Comparison of ENCODE assay signal across 9 cellular contexts in genomic region chr12:69497308-69498026, GRCh38. TPM values are rescaled to one million over a fixed set of nuclear protein-coding genes. Genes with fewer than 3 reads are reported as not detected.
DNase-seq lines count a peak whose midpoint lies in the region; ATAC-seq and TF ChIP-seq lines count a peak whose summit lies in the region.
"Had no signal": no experiment of that assay in that cellular context is flagged by ENCODE, and none has a peak within 500 bp of the region (broad histone marks: within the 10 kb centered on the region; RNA-seq: fewer than 3 reads in every experiment).

No MANE protein-coding gene starts in this region.

- H3K27me3 ChIP-seq in CD4-positive, alpha-beta T cell (ENCODE audit: control insufficient read depth, insufficient read depth, low read length) = no peaks in the 10 kb centered on the region
- H3K27me3 ChIP-seq in upper lobe of left lung = no peaks in the 10 kb centered on the region
- H3K27me3 ChIP-seq in uterus = no peaks in the 10 kb centered on the region
- H3K27me3 ChIP-seq: adrenal gland had no signal

- no peak overlapping the region for H3K27ac ChIP-seq in CD4-positive, alpha-beta T cell (ENCODE audit: low read depth, low read length)
- H3K27ac ChIP-seq in upper lobe of left lung = peak overlapping the region in 1 of 4 donors; percentile 11
- H3K27ac ChIP-seq in uterus = no peak overlapping the region

- TF ChIP-seq CTCF in CD4-positive, alpha-beta T cell (IDR thresholded peaks at IDR 0.05) = no peak
- TF ChIP-seq CTCF in upper lobe of left lung (IDR thresholded peaks at IDR 0.05) (no peak), uterus (IDR thresholded peaks at IDR 0.05) (no peak)

- no peaks in the 10 kb centered on the region for H3K27me3 Mint-ChIP-seq in CD4-positive, alpha-beta T cell
- no peaks in the 10 kb centered on the region for H3K27me3 Mint-ChIP-seq in central memory CD8-positive, alpha-beta T cell

- peak overlapping the region; percentile 50 for H3K27ac Mint-ChIP-seq in CD4-positive, alpha-beta T cell
- H3K27ac Mint-ChIP-seq in central memory CD8-positive, alpha-beta T cell (ENCODE audit: low read depth) = peak overlapping the region; percentile 63

- ATAC-seq in CD4-positive, alpha-beta T cell (ENCODE audit: poor library complexity) = peak; percentile 52
- ATAC-seq in GM19438 (IDR thresholded peaks at IDR 0.05; ENCODE audit: low read depth, unreplicated experiment) (peak; percentile 94), HG03378 (IDR thresholded peaks at IDR 0.05; ENCODE audit: unreplicated experiment) (peak; percentile 98), upper lobe of left lung (ENCODE audit: low FRiP score in 2 of 2) (peak; percentile 40 to 68)
- peak; percentile 70 for ATAC-seq in central memory CD8-positive, alpha-beta T cell (replicated peaks; ENCODE audit: extremely low read depth, poor library complexity, severe bottlenecking)

- intact Hi-C loops in CD4-positive, alpha-beta T cell (cut with DNase I, micrococcal nuclease) = no loop called here
- intact Hi-C loops in uterus (cut with DNase I; ENCODE audit: low total_unique reads) = no loop called here
- intact Hi-C loops in posterior cingulate gyrus (cut with DNase I) = no loop called here

- peaks cover 60% of the 10 kb centered on the region for H3K4me1 Mint-ChIP-seq in CD4-positive, alpha-beta T cell (ENCODE audit: low read depth)
- peaks cover 41% of the 10 kb centered on the region for H3K4me1 Mint-ChIP-seq in central memory CD8-positive, alpha-beta T cell

- no peaks in the 10 kb centered on the region for H3K36me3 ChIP-seq in upper lobe of left lung
- no peaks in the 10 kb centered on the region for H3K36me3 ChIP-seq in uterus
- H3K36me3 ChIP-seq: adrenal gland had no signal

- H3K4me3 Mint-ChIP-seq in CD4-positive, alpha-beta T cell = peak overlapping the region; percentile 27
- peak overlapping the region; percentile 12 for H3K4me3 Mint-ChIP-seq in central memory CD8-positive, alpha-beta T cell

- CTCF ChIA-PET in CD4-positive, alpha-beta T cell (lab: Charles Lee) = interaction anchor here (0.6 to 0.7 kb wide), 2 partner anchors 16 to 19 kb away, joined by 3 read pairs; no protein-coding TSS in a partner anchor

- 54 to 58% methylated on average over 4 of the region's 4 CpGs for WGBS in upper lobe of left lung, 2 donors

- POLR2A ChIA-PET in CD4-positive, alpha-beta T cell (lab: Charles Lee) = interaction anchor here (1.1 kb wide), 2 partner anchors 8 to 13 kb away, joined by 3 read pairs; no protein-coding TSS in a partner anchor

- no peak for DNase-seq in CD4-positive, alpha-beta T cell
- DNase-seq in central memory CD8-positive, alpha-beta T cell (ENCODE audit: low spot score in 2 of 2) = no peak
- DNase-seq in upper lobe of left lung = no peak
- no peak for DNase-seq in uterus
- DNase-seq in GM19238 (ENCODE audit: insufficient read length, low spot score) = no peak
- DNase-seq in posterior cingulate gyrus = no peak

- no peak for TF ChIP-seq EP300 in upper lobe of left lung (IDR thresholded peaks at IDR 0.05)

- H3K4me1 ChIP-seq in upper lobe of left lung (peaks cover 15 to 20% (median 15%) of the 10 kb centered on the region in 4 donors), uterus (peaks cover 0 to 5% of the 10 kb centered on the region in 2 donors)

- H3K9me3 ChIP-seq in CD4-positive, alpha-beta T cell (ENCODE audit: control insufficient read depth, low read length) = no peaks in the 10 kb centered on the region
- no peaks in the 10 kb centered on the region for H3K9me3 ChIP-seq in upper lobe of left lung
- H3K9me3 ChIP-seq in uterus = no peaks in the 10 kb centered on the region
- H3K9me3 ChIP-seq: adrenal gland had no signal

- H3K4me3 ChIP-seq in upper lobe of left lung = no peak overlapping the region
- H3K4me3 ChIP-seq in uterus = no peak overlapping the region
- H3K4me3 ChIP-seq: adrenal gland had no signal

- TF ChIP-seq POLR2A in upper lobe of left lung (IDR thresholded peaks at IDR 0.05) = no peak
- TF ChIP-seq POLR2A in uterus (IDR thresholded peaks at IDR 0.05) = no peak

- H3K36me3 Mint-ChIP-seq in CD4-positive, alpha-beta T cell (ENCODE audit: low read depth) = peaks cover 4% of the 10 kb centered on the region
- H3K36me3 Mint-ChIP-seq in central memory CD8-positive, alpha-beta T cell (ENCODE audit: insufficient read depth) = peaks cover 3% of the 10 kb centered on the region

- no peaks in the 10 kb centered on the region for H3K9me3 Mint-ChIP-seq in CD4-positive, alpha-beta T cell
- H3K9me3 Mint-ChIP-seq in central memory CD8-positive, alpha-beta T cell = no peaks in the 10 kb centered on the region

RNA-seq across cellular contexts. Expression of gene FRS2, which starts 27.3 kb away (rescaled TPM):
- total RNA-seq in CD4-positive, alpha-beta T cell = 10 to 100 TPM; 21.7 to 24.9 TPM
- total RNA-seq in upper lobe of left lung (10 to 100 TPM; 14.3 to 54.1 (median 24.7) TPM), uterus (100 to 1,000 TPM in 1 of 4 donors, 10 to 100 TPM in 3; 27.4 to 159 (median 65.4) TPM)
